8 cellular contexts compared by ENCODE assay signal in genomic region chr1:192580351-192580962, GRCh38. TPM values are rescaled to one million over a fixed set of nuclear protein-coding genes. Genes with fewer than 3 reads are reported as not detected.
A peak's percentile ranks its signal among the peaks of the same experiment; 100 is the strongest.
DNase-seq lines count a peak whose midpoint lies in the region; ATAC-seq and TF ChIP-seq lines count a peak whose summit lies in the region.

No MANE protein-coding gene starts in this region.

- peak; percentile 53 for DNase-seq in Caki2 (ENCODE audit: low read depth)
- no peak for DNase-seq in RWPE2 (ENCODE audit: low spot score)
- DNase-seq in erythroblast (lab: John Stamatoyannopoulos, UW): no peak
- no peak for DNase-seq in omental fat pad (ENCODE audit: low spot score)
- no peak for DNase-seq in activated effector memory CD4-positive, alpha-beta T cell treated with Interleukin-2 at 50 U/mL for 16 hours
- DNase-seq in vagina (ENCODE audit: extremely low spot score in 2 of 2): no peak

- peak; percentile 74 for TF ChIP-seq CTCF in RWPE2 (IDR thresholded peaks at IDR 0.05; ENCODE audit: poor library complexity, severe bottlenecking)
- TF ChIP-seq CTCF in omental fat pad (IDR thresholded peaks at IDR 0.05): peak in 1 of 3 donors; percentile 24
- TF ChIP-seq CTCF in vagina (IDR thresholded peaks at IDR 0.05): no peak

- H3K27ac ChIP-seq in RWPE2 (ENCODE audit: poor library complexity, severe bottlenecking): no peak overlapping the region
- no peak overlapping the region for H3K27ac ChIP-seq in vagina

- in situ Hi-C loops in Caki2 (cut with HindIII; ENCODE audit: low pct_unique_long_range_greater_than_20kb, low sequenced_read_pairs): no loop called here

- no peaks in the 10 kb centered on the region for H3K27me3 ChIP-seq in RWPE2 (ENCODE audit: insufficient read depth, poor library complexity, severe bottlenecking)
- no peaks in the 10 kb centered on the region for H3K27me3 ChIP-seq in vagina

- H3K9me3 ChIP-seq in RWPE2 (ENCODE audit: severe bottlenecking) (no peaks in the 10 kb centered on the region), vagina (no peaks in the 10 kb centered on the region)

- ATAC-seq in GM18858 (IDR thresholded peaks at IDR 0.05; ENCODE audit: unreplicated experiment) (peak; percentile 17), HG03066 (IDR thresholded peaks at IDR 0.05; ENCODE audit: low read depth, unreplicated experiment) (peak; percentile 39), RWPE2 (ENCODE audit: low read depth) (peak; percentile 90), omental fat pad (ENCODE audit: low FRiP score) (peak; percentile 75)

- H3K4me1 ChIP-seq in RWPE2 (ENCODE audit: insufficient read depth, poor library complexity, severe bottlenecking) (no peaks in the 10 kb centered on the region), vagina (no peaks in the 10 kb centered on the region)

- H3K4me3 ChIP-seq in RWPE2 (ENCODE audit: severe bottlenecking): no peak overlapping the region
- no peak overlapping the region for H3K4me3 ChIP-seq in vagina

- H3K36me3 ChIP-seq in RWPE2 (ENCODE audit: low read depth) (no peaks in the 10 kb centered on the region), vagina (no peaks in the 10 kb centered on the region)

- peak; percentile 59 for TF ChIP-seq POLR2A in erythroblast (IDR thresholded peaks at IDR 0.05; ENCODE audit: low read length)
- TF ChIP-seq POLR2A in vagina (IDR thresholded peaks at IDR 0.05): no peak

- intact Hi-C loops in vagina (cut with DNase I): no loop called here

RNA-seq across cellular contexts. Expression of gene RGS1, which starts 4.9 kb away (rescaled TPM):
- total RNA-seq in Caki2 (2014; rRNA removed; shearing (Covaris generic); ENCODE audit: low replicate concordance): not detected in 2 replicates
- total RNA-seq in omental fat pad: 10 to 100 TPM; 28.4 to 63.6 (median 47.1) TPM
- total RNA-seq in vagina: 145 TPM

RNA-seq across cellular contexts. Expression of gene RGS13, which starts 55.5 kb away (rescaled TPM):
- total RNA-seq in Caki2 (2014; rRNA removed; shearing (Covaris generic); ENCODE audit: low replicate concordance): not detected in 2 replicates
- under 1 TPM in 3 of 4 donors, not detected in 1; 0.60 to 0.65 (median 0.63) TPM for total RNA-seq in omental fat pad
- 0.98 TPM for total RNA-seq in vagina

Comparison
In these comparisons a context has a peak if more than half of its experiments do, and no peak if none do; other contexts are left out.
1. ATAC-seq: peak in every context shown above with its lines; median percentile 90 in RWPE2; 75 in omental fat pad; 39 in HG03066; 17 in GM18858.
2. RNA of gene RGS1, which starts 4.9 kb away (total RNA-seq): 145 TPM in vagina (single experiment) and 28.4 to 63.6 TPM in omental fat pad; not detected in Caki2; every median in the first group is over 10 times any median in the second.